9 cellular contexts compared by ENCODE assay signal in the genomic region with DNA sequence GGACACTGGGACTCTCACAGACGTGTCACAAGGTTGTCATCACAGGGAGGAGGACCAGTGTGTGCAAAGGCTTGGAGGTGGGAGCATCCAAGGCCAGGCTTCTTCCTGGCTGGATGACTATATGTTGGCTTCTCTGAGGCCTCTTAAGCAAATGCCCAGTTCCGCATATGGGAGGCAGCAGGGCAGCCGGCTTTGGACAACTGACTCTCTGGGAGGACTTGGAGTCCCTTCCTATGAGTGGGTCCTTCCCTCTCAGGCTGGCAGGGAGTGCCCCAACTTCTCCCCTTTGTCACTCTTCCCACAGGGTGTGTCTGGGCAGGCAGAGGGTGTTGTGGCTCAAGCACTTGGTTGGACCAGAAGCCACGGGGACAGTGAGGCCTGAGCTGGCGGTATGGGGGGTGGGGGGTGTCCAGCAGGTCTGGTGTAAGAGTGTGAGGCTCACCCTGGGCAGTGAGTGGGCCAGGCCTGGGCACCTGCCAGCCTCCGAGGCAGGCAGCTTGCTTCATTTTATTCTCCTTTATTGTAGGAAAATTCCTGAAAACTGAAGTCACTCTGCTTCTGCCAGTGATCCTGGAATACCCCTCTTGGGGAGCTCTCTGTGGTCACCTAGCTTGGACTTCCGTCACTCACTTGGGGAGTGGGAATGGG. TPM values are rescaled to one million over a fixed set of nuclear protein-coding genes. Genes with fewer than 3 reads are reported as not detected.
A peak's percentile ranks its signal among the peaks of the same experiment; 100 is the strongest.
DNase-seq lines count a peak whose midpoint lies in the region; ATAC-seq, FAIRE-seq and TF ChIP-seq lines count a peak whose summit lies in the region.
"Had no signal": no experiment of that assay in that cellular context is flagged by ENCODE, and none has a peak within 500 bp of the region (broad histone marks: within the 10 kb centered on the region; RNA-seq: fewer than 3 reads in every experiment).

No MANE protein-coding gene starts in this region.

- no peaks in the 10 kb centered on the region for H3K27me3 Mint-ChIP-seq in type B pancreatic cell

- peaks cover 10% of the 10 kb centered on the region for H3K4me1 Mint-ChIP-seq in type B pancreatic cell (ENCODE audit: unreplicated experiment)

- no peak for TF ChIP-seq CTCF in HEK293 (tag by site-specific recombination; IDR thresholded peaks at IDR 0.05)
- TF ChIP-seq CTCF in astrocyte of the spinal cord (IDR thresholded peaks at IDR 0.05; ENCODE audit: low read depth, low read length): no peak
- TF ChIP-seq CTCF in kidney (IDR thresholded peaks at IDR 0.05; ENCODE audit: borderline replicate concordance, extremely low read depth, insufficient read depth): no peak
- TF ChIP-seq CTCF in type B pancreatic cell (conservative IDR thresholded peaks at IDR 0.05): no peak

- H3K4me1 ChIP-seq in HEK293 (ENCODE audit: control insufficient read depth, insufficient read depth, low read length) (no peaks in the 10 kb centered on the region), kidney (ENCODE audit: control insufficient read depth in 1 of 2, insufficient read depth in 1 of 2, low read depth in 1 of 2, low read length in 2 of 2) (peaks cover 27 to 47% of the 10 kb centered on the region in 2 donors)
- H3K4me1 ChIP-seq: ascending aorta had no signal

- H3K4me3 ChIP-seq in HEK293 (ENCODE audit: low read depth, low read length) (no peak overlapping the region), astrocyte of the spinal cord (ENCODE audit: low read depth, low read length) (no peak overlapping the region), kidney (ENCODE audit: low read length in 2 of 2) (no peak overlapping the region)
- H3K4me3 ChIP-seq: ascending aorta had no signal

- no peaks in the 10 kb centered on the region for H3K36me3 ChIP-seq in HEK293 (ENCODE audit: control insufficient read depth in 2 of 2, insufficient read depth in 1 of 2, low read length in 2 of 2)
- H3K36me3 ChIP-seq in kidney (ENCODE audit: control insufficient read depth in 1 of 2, insufficient read depth in 2 of 2, low read length in 2 of 2): peaks cover 12 to 24% of the 10 kb centered on the region in 2 donors
- H3K36me3 ChIP-seq: ascending aorta had no signal

- FAIRE-seq in kidney (lab: Jason Lieb, UNC): no peak

- H3K9me3 Mint-ChIP-seq in type B pancreatic cell: no peaks in the 10 kb centered on the region

- no peak overlapping the region for H3K27ac ChIP-seq in HEK293 (ENCODE audit: extremely low read depth, low read depth, low read length)
- H3K27ac ChIP-seq in kidney (ENCODE audit: low read depth in 2 of 2, low read length in 2 of 2): peak overlapping the region; percentile 11 to 26
- peak overlapping the region; percentile 13 for H3K27ac ChIP-seq in temporal lobe (ENCODE audit: low read depth, low read length)
- H3K27ac ChIP-seq: ascending aorta had no signal

- intact Hi-C loops in kidney (cut with DNase I): no loop called here

- CTCF ChIA-PET in HEK293 (lab: Yijun Ruan, JAX): interaction anchor here (1.0 kb wide), 1 partner anchor 67 kb away, joined by 3 read pairs; no protein-coding TSS in a partner anchor

- H3K9ac ChIP-seq in kidney (ENCODE audit: low read length in 2 of 2): no peak overlapping the region

- H3K4me3 Mint-ChIP-seq in type B pancreatic cell: no peak overlapping the region

- in situ Hi-C loops in astrocyte of the spinal cord (cut with HindIII; ENCODE audit: low sequenced_read_pairs): no loop called here

- no peak overlapping the region for H3K27ac Mint-ChIP-seq in type B pancreatic cell

- DNase-seq in astrocyte of the spinal cord (ENCODE audit: low read depth, low spot score) (peak; percentile 59), kidney (no peak), type B pancreatic cell (ENCODE audit: extremely low spot score, unreplicated experiment) (no peak)
- DNase-seq: NCI-H1092 had no signal

- POLR2A ChIA-PET in HEK293 (lab: Yijun Ruan, JAX): no interaction called here

- no peak for ATAC-seq in HG03045 (IDR thresholded peaks at IDR 0.05; ENCODE audit: unreplicated experiment)
- no peak for ATAC-seq in HG03025 (IDR thresholded peaks at IDR 0.05; ENCODE audit: low FRiP score, unreplicated experiment)

- H3K36me3 Mint-ChIP-seq in type B pancreatic cell: no peaks in the 10 kb centered on the region

- H3K9me3 ChIP-seq in HEK293 (ENCODE audit: control insufficient read depth, insufficient read depth, low read depth, low read length): no peaks in the 10 kb centered on the region
- H3K9me3 ChIP-seq in kidney (ENCODE audit: control insufficient read depth in 1 of 2, low read length in 2 of 2): no peaks in the 10 kb centered on the region
- H3K9me3 ChIP-seq: ascending aorta had no signal

TF ChIP-seq in HEK293, 187 proteins besides CTCF, POLR2A, EP300 and RAD21:
- TF ChIP-seq ZNF23 (tag by site-specific recombination; IDR thresholded peaks at IDR 0.05; ENCODE audit: borderline replicate concordance): no peak
- TF ChIP-seq, protein P1, sequence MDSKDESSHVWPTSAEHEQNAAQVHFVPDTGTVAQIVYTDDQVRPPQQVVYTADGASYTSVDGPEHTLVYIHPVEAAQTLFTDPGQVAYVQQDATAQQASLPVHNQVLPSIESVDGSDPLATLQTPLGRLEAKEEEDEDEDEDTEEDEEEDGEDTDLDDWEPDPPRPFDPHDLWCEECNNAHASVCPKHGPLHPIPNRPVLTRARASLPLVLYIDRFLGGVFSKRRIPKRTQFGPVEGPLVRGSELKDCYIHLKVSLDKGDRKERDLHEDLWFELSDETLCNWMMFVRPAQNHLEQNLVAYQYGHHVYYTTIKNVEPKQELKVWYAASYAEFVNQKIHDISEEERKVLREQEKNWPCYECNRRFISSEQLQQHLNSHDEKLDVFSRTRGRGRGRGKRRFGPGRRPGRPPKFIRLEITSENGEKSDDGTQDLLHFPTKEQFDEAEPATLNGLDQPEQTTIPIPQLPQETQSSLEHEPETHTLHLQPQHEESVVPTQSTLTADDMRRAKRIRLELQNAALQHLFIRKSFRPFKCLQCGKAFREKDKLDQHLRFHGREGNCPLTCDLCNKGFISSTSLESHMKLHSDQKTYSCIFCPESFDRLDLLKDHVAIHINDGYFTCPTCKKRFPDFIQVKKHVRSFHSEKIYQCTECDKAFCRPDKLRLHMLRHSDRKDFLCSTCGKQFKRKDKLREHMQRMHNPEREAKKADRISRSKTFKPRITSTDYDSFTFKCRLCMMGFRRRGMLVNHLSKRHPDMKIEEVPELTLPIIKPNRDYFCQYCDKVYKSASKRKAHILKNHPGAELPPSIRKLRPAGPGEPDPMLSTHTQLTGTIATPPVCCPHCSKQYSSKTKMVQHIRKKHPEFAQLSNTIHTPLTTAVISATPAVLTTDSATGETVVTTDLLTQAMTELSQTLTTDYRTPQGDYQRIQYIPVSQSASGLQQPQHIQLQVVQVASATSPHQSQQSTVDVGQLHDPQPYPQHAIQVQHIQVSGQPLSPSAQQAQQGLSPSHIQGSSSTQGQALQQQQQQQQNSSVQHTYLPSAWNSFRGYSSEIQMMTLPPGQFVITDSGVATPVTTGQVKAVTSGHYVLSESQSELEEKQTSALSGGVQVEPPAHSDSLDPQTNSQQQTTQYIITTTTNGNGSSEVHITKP (tag by site-specific recombination; IDR thresholded peaks at IDR 0.05): peak; percentile 80

RNA-seq across cellular contexts. Expression of gene ADGRG1, which starts 14.9 kb away (rescaled TPM):
- total RNA-seq in kidney (351 TPM), temporal lobe (47.0 TPM), type B pancreatic cell (ENCODE audit: low replicate concordance) (41.1 and 61.0 TPM in 2 replicates)
- 188 TPM for polyA plus RNA-seq in kidney (ENCODE audit: insufficient read depth, low read depth, low replicate concordance)

RNA-seq across cellular contexts. Expression of gene ADGRG3, which starts 24.8 kb away (rescaled TPM):
- total RNA-seq in kidney (1.8 TPM), temporal lobe (0.49 TPM), type B pancreatic cell (ENCODE audit: low replicate concordance) (not detected in 2 replicates)
- 0.17 TPM for polyA plus RNA-seq in kidney (ENCODE audit: insufficient read depth, low read depth, low replicate concordance)
- total RNA-seq: ascending aorta had no signal

RNA-seq across cellular contexts. Expression of gene DRC7, which starts 51.3 kb away (rescaled TPM):
- 3.2 TPM for total RNA-seq in kidney
- polyA plus RNA-seq in kidney (ENCODE audit: insufficient read depth, low read depth, low replicate concordance): 1.8 TPM
- 0.74 TPM for total RNA-seq in temporal lobe
- total RNA-seq in type B pancreatic cell (ENCODE audit: low replicate concordance): 0.69 and 7.4 TPM in 2 replicates
- total RNA-seq: ascending aorta had no signal
